ENCODE assay signal across 31 cellular contexts in the genomic region with DNA sequence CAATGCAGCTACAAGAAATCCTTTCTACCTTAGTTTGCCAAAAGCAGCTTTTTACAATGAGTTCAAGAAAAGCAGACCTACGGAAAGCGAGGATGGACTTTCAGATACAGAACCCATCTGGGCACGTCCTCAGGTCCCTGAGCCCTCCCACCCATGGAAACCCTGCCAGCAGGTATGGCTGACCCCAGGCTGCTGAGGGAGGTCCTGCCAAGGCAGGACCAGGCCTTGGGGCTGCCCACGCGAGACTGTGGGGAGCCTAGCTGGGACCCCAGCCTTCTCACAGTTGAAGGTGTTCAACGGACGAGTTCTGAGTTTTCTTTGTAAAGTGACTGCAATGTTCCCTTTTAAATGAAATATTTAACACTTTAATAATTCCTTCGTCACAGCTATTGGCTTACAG.
"Had no signal": no experiment of that assay in that cellular context is flagged by ENCODE, and none has a peak within 500 bp of the region (broad histone marks: within the 10 kb centered on the region; RNA-seq: fewer than 3 reads in every experiment).

No MANE protein-coding gene starts in this region.

- H3K27ac ChIP-seq: ascending aorta, cardiac muscle cell, Peyer's patch, SJSA1 had no signal

- H3K4me1 ChIP-seq: Peyer's patch, SJSA1 had no signal

- H3K36me3 Mint-ChIP-seq: activated naive CD8-positive, alpha-beta T cell treated with anti-CD3 and anti-CD28 coated beads, Interleukin-2, amount 10 ng/mL, durations not matched to agents 7 days and 5 days had no signal

- H3K27ac Mint-ChIP-seq: activated CD4-positive, alpha-beta T cell treated with anti-CD3 and anti-CD28 coated beads for 36 hours; activated CD4-positive, alpha-beta T cell treated with anti-CD3 and anti-CD28 coated beads, Interleukin-2, amount 10 ng/mL, durations not matched to agents 7 days and 5 days; activated CD8-positive, alpha-beta T cell treated with anti-CD3 and anti-CD28 coated beads, Interleukin-2, amount 10 ng/mL, durations not matched to agents 7 days and 5 days; activated naive CD4-positive, alpha-beta T cell treated with anti-CD3 and anti-CD28 coated beads, Interleukin-2, amount 50 U/mL, for 24 hours; activated naive CD8-positive, alpha-beta T cell treated with anti-CD3 and anti-CD28 coated beads, Interleukin-2, amount 10 ng/mL, durations not matched to agents 7 days and 5 days; activated T-cell treated with anti-CD3 and anti-CD28 coated beads, Interleukin-2, amount 50 U/mL, for 24 hours; activated T-helper 2 cell treated with anti-CD3 and anti-CD28 coated beads, Interferon-gamma antibody, Interleukin-2, Interleukin-4, amounts not matched to agents 10 μg/mL and 5 μg/mL and 100 μg/mL, durations not matched to agents 14 hours and 24 hours and 36 hours; T-helper 1 cell treated with Interleukin-12 subunit alpha and Interleukin-12 subunit beta and Interleukin-4 antibody, amounts not matched to agents 30 μg/mL and 1 μg/mL, for 36 hours; T-helper 2 cell treated with Interferon-gamma antibody and Interleukin-4, amounts not matched to agents 5 μg/mL and 100 μg/mL, for 36 hours had no signal

- H3K36me3 ChIP-seq: ascending aorta, cardiac muscle cell, Peyer's patch, SJSA1 had no signal

- ATAC-seq: activated CD4-positive, alpha-beta T cell treated with anti-CD3 and anti-CD28 coated beads for 36 hours; activated CD4-positive, CD25-positive, alpha-beta regulatory T cell treated with anti-CD3 and anti-CD28 coated beads, Interleukin-2, amount 50 U/mL, for 24 hours; activated CD8-positive, alpha-beta T cell treated with anti-CD3 and anti-CD28 coated beads, Interleukin-2, amount 10 ng/mL, durations not matched to agents 7 days and 5 days; PC-3 had no signal

- H3K4me3 ChIP-seq: ascending aorta, cardiac muscle cell, Peyer's patch, SJSA1 had no signal

- H3K9me3 Mint-ChIP-seq: activated CD4-positive, alpha-beta T cell treated with anti-CD3 and anti-CD28 coated beads, Interleukin-2, amount 10 ng/mL, durations not matched to agents 7 days and 5 days; activated naive CD4-positive, alpha-beta T cell treated with anti-CD3 and anti-CD28 coated beads, Interleukin-2, amount 50 U/mL, for 24 hours; activated naive CD8-positive, alpha-beta T cell treated with anti-CD3 and anti-CD28 coated beads, Interleukin-2, amount 10 ng/mL, durations not matched to agents 7 days and 5 days; activated T-helper 2 cell treated with anti-CD3 and anti-CD28 coated beads, Interferon-gamma antibody, Interleukin-2, Interleukin-4, amounts not matched to agents 10 μg/mL and 5 μg/mL and 100 μg/mL, durations not matched to agents 14 hours and 24 hours and 36 hours; T-helper 1 cell treated with Interleukin-12 subunit alpha and Interleukin-12 subunit beta and Interleukin-4 antibody, amounts not matched to agents 30 μg/mL and 1 μg/mL, for 36 hours; T-helper 2 cell treated with Interferon-gamma antibody and Interleukin-4, amounts not matched to agents 5 μg/mL and 100 μg/mL, for 36 hours had no signal

- H3K4me2 ChIP-seq: SK-N-SH had no signal

- DNase-seq: activated CD4-positive, alpha-beta T cell treated with anti-CD3 and anti-CD28 coated beads for 36 hours; activated CD4-positive, alpha-beta T cell treated with anti-CD3 and anti-CD28 coated beads, Interleukin-2, amount 10 ng/mL, durations not matched to agents 7 days and 5 days; activated CD4-positive, alpha-beta T cell treated with anti-CD3 and anti-CD28 coated beads, Interleukin-2, amount 50 U/mL, for 48 hours; activated CD8-positive, alpha-beta T cell treated with anti-CD3 and anti-CD28 coated beads, Interleukin-2, amount 10 ng/mL, durations not matched to agents 7 days and 5 days; activated gamma-delta T cell; activated naive CD4-positive, alpha-beta T cell treated with Interleukin-2 at 50 U/mL for 16 hours; activated naive CD8-positive, alpha-beta T cell treated with anti-CD3 and anti-CD28 coated beads, Interleukin-2, amount 10 ng/mL, durations not matched to agents 7 days and 5 days; activated T-cell treated with anti-CD3 and anti-CD28 coated beads, Interleukin-2, amount 50 U/mL, for 24 hours; amygdala; KG1; MM.1S; MV-4-11; NCI-H1092; NCI-H1436 treated with DMSO at 0.1 percent for 48 hours; NCI-H1694 treated with DMSO at 0.1 percent for 48 hours; NCI-H2029; NCI-H345; NCI-H524 treated with DMSO at 0.1 percent for 48 hours; PC-3; Peyer's patch; RPMI8226; SHP77 treated with DMSO at 0.1 percent for 48 hours; SK-N-SH had no signal

- H3K9me2 ChIP-seq: SK-N-SH had no signal

- H3K27me3 Mint-ChIP-seq: activated CD4-positive, alpha-beta T cell treated with anti-CD3 and anti-CD28 coated beads for 36 hours; activated CD4-positive, alpha-beta T cell treated with anti-CD3 and anti-CD28 coated beads, Interleukin-2, amount 10 ng/mL, durations not matched to agents 7 days and 5 days; activated naive CD4-positive, alpha-beta T cell treated with anti-CD3 and anti-CD28 coated beads, Interleukin-2, amount 50 U/mL, for 24 hours; activated naive CD8-positive, alpha-beta T cell treated with anti-CD3 and anti-CD28 coated beads, Interleukin-2, amount 10 ng/mL, durations not matched to agents 7 days and 5 days; activated T-cell treated with anti-CD3 and anti-CD28 coated beads, Interleukin-2, amount 50 U/mL, for 24 hours had no signal

- H3K9ac ChIP-seq: SK-N-SH had no signal

- H3K9me3 ChIP-seq: ascending aorta, Peyer's patch, SJSA1, SK-N-SH had no signal

- H3K4me1 Mint-ChIP-seq: activated CD4-positive, alpha-beta T cell treated with anti-CD3 and anti-CD28 coated beads for 36 hours; activated CD4-positive, alpha-beta T cell treated with anti-CD3 and anti-CD28 coated beads, Interleukin-2, amount 10 ng/mL, durations not matched to agents 7 days and 5 days; activated naive CD4-positive, alpha-beta T cell treated with anti-CD3 and anti-CD28 coated beads, Interleukin-2, amount 50 U/mL, for 24 hours; activated naive CD8-positive, alpha-beta T cell treated with anti-CD3 and anti-CD28 coated beads, Interleukin-2, amount 10 ng/mL, durations not matched to agents 7 days and 5 days had no signal

- H3K27me3 ChIP-seq: ascending aorta, cardiac muscle cell, Peyer's patch, SJSA1 had no signal

- H3K4me3 Mint-ChIP-seq: activated CD4-positive, alpha-beta T cell treated with anti-CD3 and anti-CD28 coated beads for 36 hours; activated CD4-positive, alpha-beta T cell treated with anti-CD3 and anti-CD28 coated beads, Interleukin-2, amount 10 ng/mL, durations not matched to agents 7 days and 5 days; activated CD8-positive, alpha-beta T cell treated with anti-CD3 and anti-CD28 coated beads, Interleukin-2, amount 10 ng/mL, durations not matched to agents 7 days and 5 days; activated naive CD4-positive, alpha-beta T cell treated with anti-CD3 and anti-CD28 coated beads, Interleukin-2, amount 50 U/mL, for 24 hours; activated naive CD8-positive, alpha-beta T cell treated with anti-CD3 and anti-CD28 coated beads, Interleukin-2, amount 10 ng/mL, durations not matched to agents 7 days and 5 days; activated T-cell treated with anti-CD3 and anti-CD28 coated beads, Interleukin-2, amount 50 U/mL, for 24 hours; T-helper 1 cell treated with Interleukin-12 subunit alpha and Interleukin-12 subunit beta and Interleukin-4 antibody, amounts not matched to agents 30 μg/mL and 1 μg/mL, for 36 hours; T-helper 2 cell treated with Interferon-gamma antibody and Interleukin-4, amounts not matched to agents 5 μg/mL and 100 μg/mL, for 36 hours had no signal
